ENCODE assay signal across 10 cellular contexts in the genomic region with DNA sequence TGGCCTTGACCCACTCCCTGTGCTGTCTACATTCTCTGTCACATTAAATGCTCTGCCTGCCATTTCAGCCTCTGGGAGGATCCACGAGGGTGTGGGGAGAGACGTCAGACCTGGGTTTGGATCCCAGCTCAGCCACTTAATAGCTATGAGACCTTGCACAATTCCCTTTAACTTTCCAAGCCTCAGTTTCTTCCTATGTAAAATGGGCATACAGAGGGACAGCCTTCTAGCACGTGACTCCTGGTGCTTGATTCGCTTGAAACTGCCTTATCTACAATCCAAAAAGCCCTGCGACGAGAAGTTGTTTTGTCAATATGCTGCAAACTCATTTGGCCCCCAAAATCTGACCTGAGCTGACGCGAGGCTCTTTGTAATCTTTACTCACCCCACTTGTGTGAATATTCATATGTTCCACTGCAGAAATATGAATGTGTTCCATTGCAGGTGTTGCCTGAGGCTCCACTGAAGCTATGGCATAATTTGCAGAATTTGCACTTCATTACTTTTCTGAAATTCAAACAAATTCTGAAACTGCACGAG. TPM values are rescaled to one million over a fixed set of nuclear protein-coding genes. Genes with fewer than 3 reads are reported as not detected.
DNase-seq lines count a peak whose midpoint lies in the region; ATAC-seq and TF ChIP-seq lines count a peak whose summit lies in the region.
"Had no signal": no experiment of that assay in that cellular context is flagged by ENCODE, and none has a peak within 500 bp of the region (broad histone marks: within the 10 kb centered on the region; RNA-seq: fewer than 3 reads in every experiment).

No MANE protein-coding gene starts in this region.

- no peak overlapping the region for H2AFZ ChIP-seq in PC-3 (ENCODE audit: low read length)

- peaks cover 33% of the 10 kb centered on the region for H3K4me1 ChIP-seq in PC-3 (ENCODE audit: insufficient read depth, low read length)

- no peaks in the 10 kb centered on the region for H4K20me1 ChIP-seq in PC-3 (ENCODE audit: low read length)

- intact Hi-C loops in activated CD4-positive, alpha-beta T cell treated with anti-CD3 and anti-CD28 coated beads, Interleukin-2, amount 10 ng/mL, durations not matched to agents 24 days and 14 days (cut with micrococcal nuclease): loop anchor here (1.0 to 5.0 kb wide), 8 partner anchors 12 to 497 kb away; a partner anchor contains a TSS
- intact Hi-C loops in PC-3 (cut with micrococcal nuclease): loop anchor here (1.0 kb wide), 4 partner anchors 15 to 126 kb away; no protein-coding TSS in a partner anchor

- H3K9me3 ChIP-seq in PC-3 (ENCODE audit: low read length): no peaks in the 10 kb centered on the region
- H3K9me3 ChIP-seq: tibial artery had no signal

- DNase-seq in activated CD4-positive, alpha-beta T cell treated with anti-CD3 and anti-CD28 coated beads, Interleukin-2, amount 10 ng/mL, durations not matched to agents 24 days and 14 days: no peak
- DNase-seq in activated CD4-positive, alpha-beta T cell treated with anti-CD3 and anti-CD28 coated beads for 4 hours: no peak
- no peak for DNase-seq in PC-3
- DNase-seq in central memory CD8-positive, alpha-beta T cell (ENCODE audit: low spot score in 2 of 2): no peak
- DNase-seq in stimulated activated naive B cell treated with anti-CD40 and anti-IgM and Interleukin-4, amounts not matched to agents 10 μg/mL and 1 μg/mL and 100 μg/mL, for 72 hours: no peak
- no peak for DNase-seq in WTC11 (ENCODE audit: low spot score)

- POLR2A ChIA-PET in PC-3 (lab: Charles Lee; ENCODE audit: unreplicated experiment) (interaction anchor here (0.6 kb wide), 1 partner anchor 41 kb away, joined by 3 read pairs; no protein-coding TSS in a partner anchor), WTC11 (lab: Charles Lee) (no interaction called here)

- peaks cover 11% of the 10 kb centered on the region for H3K36me3 Mint-ChIP-seq in activated CD4-positive, alpha-beta T cell treated with anti-CD3 and anti-CD28 coated beads, Interleukin-2, amount 10 ng/mL, durations not matched to agents 24 days and 14 days (ENCODE audit: low read depth)
- H3K36me3 Mint-ChIP-seq in central memory CD8-positive, alpha-beta T cell (ENCODE audit: insufficient read depth): peaks cover 9% of the 10 kb centered on the region
- peaks cover 5 to 6% of the 10 kb centered on the region in 2 donors for H3K36me3 Mint-ChIP-seq in stimulated activated naive B cell treated with anti-CD40 and anti-IgM and Interleukin-4, amounts not matched to agents 10 μg/mL and 1 μg/mL and 100 μg/mL, for 72 hours
- peaks cover 5% of the 10 kb centered on the region for H3K36me3 Mint-ChIP-seq in WTC11

- no peaks in the 10 kb centered on the region for H3K79me2 ChIP-seq in PC-3 (ENCODE audit: low read length)

- ATAC-seq in PC-3 (no peak), WTC11 (no peak), HG03565 (IDR thresholded peaks at IDR 0.05; ENCODE audit: unreplicated experiment) (no peak), HG03108 (IDR thresholded peaks at IDR 0.05; ENCODE audit: unreplicated experiment) (no peak)
- ATAC-seq in central memory CD8-positive, alpha-beta T cell (replicated peaks; ENCODE audit: extremely low read depth, poor library complexity, severe bottlenecking): no peak
- ATAC-seq in stimulated activated naive B cell treated with anti-CD40 and anti-IgM and Interleukin-4, amounts not matched to agents 10 μg/mL and 1 μg/mL and 100 μg/mL, for 72 hours (replicated peaks): no peak

- H3K27ac Mint-ChIP-seq in activated CD4-positive, alpha-beta T cell treated with anti-CD3 and anti-CD28 coated beads, Interleukin-2, amount 10 ng/mL, durations not matched to agents 24 days and 14 days: peak overlapping the region; percentile 88
- no peak overlapping the region for H3K27ac Mint-ChIP-seq in central memory CD8-positive, alpha-beta T cell (ENCODE audit: low read depth)
- H3K27ac Mint-ChIP-seq in stimulated activated naive B cell treated with anti-CD40 and anti-IgM and Interleukin-4, amounts not matched to agents 10 μg/mL and 1 μg/mL and 100 μg/mL, for 72 hours: peak overlapping the region; percentile 75
- no peak overlapping the region for H3K27ac Mint-ChIP-seq in WTC11
- H3K27ac Mint-ChIP-seq: nephron had no signal

- H3K4me2 ChIP-seq in PC-3 (ENCODE audit: low read length): peak overlapping the region; percentile 61

- no peaks in the 10 kb centered on the region for H3K36me3 ChIP-seq in PC-3 (ENCODE audit: low read depth, low read length)
- H3K36me3 ChIP-seq: tibial artery had no signal

- H3K4me1 Mint-ChIP-seq in activated CD4-positive, alpha-beta T cell treated with anti-CD3 and anti-CD28 coated beads, Interleukin-2, amount 10 ng/mL, durations not matched to agents 24 days and 14 days: peaks cover 66% of the 10 kb centered on the region
- H3K4me1 Mint-ChIP-seq in central memory CD8-positive, alpha-beta T cell: peaks cover 87% of the 10 kb centered on the region
- peaks cover 32 to 43% of the 10 kb centered on the region in 2 donors for H3K4me1 Mint-ChIP-seq in stimulated activated naive B cell treated with anti-CD40 and anti-IgM and Interleukin-4, amounts not matched to agents 10 μg/mL and 1 μg/mL and 100 μg/mL, for 72 hours
- peaks cover 24% of the 10 kb centered on the region for H3K4me1 Mint-ChIP-seq in WTC11
- H3K4me1 Mint-ChIP-seq: nephron had no signal

- H3K27ac ChIP-seq in PC-3 (ENCODE audit: low read length): peak overlapping the region; percentile 72
- H3K27ac ChIP-seq: tibial artery had no signal

- no peak for TF ChIP-seq CTCF in PC-3 (conservative IDR thresholded peaks at IDR 0.05; ENCODE audit: low read depth, low read length)
- no peak for TF ChIP-seq CTCF in WTC11 (IDR thresholded peaks at IDR 0.05)

- H3K9ac ChIP-seq in PC-3 (ENCODE audit: low read length): peak overlapping the region; percentile 18; the same call in 1 of the 2 replicates

- peaks cover 15% of the 10 kb centered on the region for H3K27me3 Mint-ChIP-seq in activated CD4-positive, alpha-beta T cell treated with anti-CD3 and anti-CD28 coated beads, Interleukin-2, amount 10 ng/mL, durations not matched to agents 24 days and 14 days
- peaks cover 39% of the 10 kb centered on the region for H3K27me3 Mint-ChIP-seq in central memory CD8-positive, alpha-beta T cell
- peaks cover 5 to 15% of the 10 kb centered on the region in 2 donors for H3K27me3 Mint-ChIP-seq in stimulated activated naive B cell treated with anti-CD40 and anti-IgM and Interleukin-4, amounts not matched to agents 10 μg/mL and 1 μg/mL and 100 μg/mL, for 72 hours
- H3K27me3 Mint-ChIP-seq in WTC11 (ENCODE audit: low read depth): no peaks in the 10 kb centered on the region

- no TSS peak for BruUV-seq in PC-3 (replicated peaks; lab: Mats Ljungman, UMichigan)

- H3F3A ChIP-seq in PC-3 (ENCODE audit: low read length, unreplicated experiment): peaks cover 5% of the 10 kb centered on the region

- H3K27me3 ChIP-seq in PC-3 (ENCODE audit: low read length): no peaks in the 10 kb centered on the region

- H3K9me3 Mint-ChIP-seq in activated CD4-positive, alpha-beta T cell treated with anti-CD3 and anti-CD28 coated beads, Interleukin-2, amount 10 ng/mL, durations not matched to agents 24 days and 14 days: peaks cover 16% of the 10 kb centered on the region
- no peaks in the 10 kb centered on the region for H3K9me3 Mint-ChIP-seq in central memory CD8-positive, alpha-beta T cell
- peaks cover 8 to 12% of the 10 kb centered on the region in 2 donors for H3K9me3 Mint-ChIP-seq in stimulated activated naive B cell treated with anti-CD40 and anti-IgM and Interleukin-4, amounts not matched to agents 10 μg/mL and 1 μg/mL and 100 μg/mL, for 72 hours
- peaks cover 13% of the 10 kb centered on the region for H3K9me3 Mint-ChIP-seq in WTC11
- H3K9me3 Mint-ChIP-seq: nephron had no signal

- H3K9me2 ChIP-seq in PC-3 (replicated peaks; ENCODE audit: low read length): no peaks in the 10 kb centered on the region

- H3K4me3 ChIP-seq in PC-3 (ENCODE audit: low read length): no peak overlapping the region; the same call in 1 of the 2 replicates
- H3K4me3 ChIP-seq: tibial artery had no signal

- CTCF ChIA-PET in PC-3 (lab: Charles Lee): no interaction called here
- CTCF ChIA-PET in WTC11 (lab: Charles Lee): interaction anchor here (1.2 to 3.1 kb wide), 4 partner anchors 12 to 206 kb away, joined by 3 to 8 read pairs (median 6); no protein-coding TSS in a partner anchor

- H3K4me3 Mint-ChIP-seq in activated CD4-positive, alpha-beta T cell treated with anti-CD3 and anti-CD28 coated beads, Interleukin-2, amount 10 ng/mL, durations not matched to agents 24 days and 14 days: peak overlapping the region; percentile 29
- peak overlapping the region; percentile 67 for H3K4me3 Mint-ChIP-seq in central memory CD8-positive, alpha-beta T cell
- no peak overlapping the region for H3K4me3 Mint-ChIP-seq in stimulated activated naive B cell treated with anti-CD40 and anti-IgM and Interleukin-4, amounts not matched to agents 10 μg/mL and 1 μg/mL and 100 μg/mL, for 72 hours
- H3K4me3 Mint-ChIP-seq in WTC11: no peak overlapping the region
- H3K4me3 Mint-ChIP-seq: nephron had no signal

TF ChIP-seq in WTC11, 78 proteins besides CTCF, POLR2A, EP300 and RAD21:
- TF ChIP-seq NR1H2 (CRISPR knock-in tag; IDR thresholded peaks at IDR 0.05): no peak
- no peak for TF ChIP-seq ZNF423 (CRISPR knock-in tag; IDR thresholded peaks at IDR 0.05)
- TF ChIP-seq FOXJ3 (CRISPR knock-in tag; IDR thresholded peaks at IDR 0.05; ENCODE audit: borderline replicate concordance): no peak
- TF ChIP-seq, protein P1, sequence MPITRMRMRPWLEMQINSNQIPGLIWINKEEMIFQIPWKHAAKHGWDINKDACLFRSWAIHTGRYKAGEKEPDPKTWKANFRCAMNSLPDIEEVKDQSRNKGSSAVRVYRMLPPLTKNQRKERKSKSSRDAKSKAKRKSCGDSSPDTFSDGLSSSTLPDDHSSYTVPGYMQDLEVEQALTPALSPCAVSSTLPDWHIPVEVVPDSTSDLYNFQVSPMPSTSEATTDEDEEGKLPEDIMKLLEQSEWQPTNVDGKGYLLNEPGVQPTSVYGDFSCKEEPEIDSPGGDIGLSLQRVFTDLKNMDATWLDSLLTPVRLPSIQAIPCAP (CRISPR knock-in tag; IDR thresholded peaks at IDR 0.05): no peak
- no peak for TF ChIP-seq GTF2I (CRISPR knock-in tag; conservative IDR thresholded peaks at IDR 0.05)
- TF ChIP-seq, protein P2, sequence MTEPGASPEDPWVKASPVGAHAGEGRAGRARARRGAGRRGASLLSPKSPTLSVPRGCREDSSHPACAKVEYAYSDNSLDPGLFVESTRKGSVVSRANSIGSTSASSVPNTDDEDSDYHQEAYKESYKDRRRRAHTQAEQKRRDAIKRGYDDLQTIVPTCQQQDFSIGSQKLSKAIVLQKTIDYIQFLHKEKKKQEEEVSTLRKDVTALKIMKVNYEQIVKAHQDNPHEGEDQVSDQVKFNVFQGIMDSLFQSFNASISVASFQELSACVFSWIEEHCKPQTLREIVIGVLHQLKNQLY (CRISPR knock-in tag; IDR thresholded peaks at IDR 0.05): no peak
- TF ChIP-seq ZNF317 (CRISPR knock-in tag; IDR thresholded peaks at IDR 0.05; ENCODE audit: borderline replicate concordance, low read depth): no peak
TF ChIP-seq in WTC11: peak in this region for 0.

RNA-seq across cellular contexts. Expression of a gene that starts 40.1 kb away (rescaled TPM):
- total RNA-seq in activated CD4-positive, alpha-beta T cell treated with anti-CD3 and anti-CD28 coated beads, Interleukin-2, amount 10 ng/mL, durations not matched to agents 24 days and 14 days: 1.4 and 2.6 TPM in 2 replicates
- total RNA-seq in PC-3 (2014; rRNA removed): 0.98 and 1.8 TPM in 2 replicates
- 1.9 to 3.4 TPM (median 2.4 TPM) in 3 replicates for total RNA-seq in WTC11 (2021)

Comparison
In these comparisons a context has a peak if more than half of its experiments do, and no peak if none do; other contexts are left out.
1. H3K27ac Mint-ChIP-seq: peak in activated CD4-positive, alpha-beta T cell treated with anti-CD3 and anti-CD28 coated beads, Interleukin-2, amount 10 ng/mL, durations not matched to agents 24 days and 14 days (single experiment) and stimulated activated naive B cell treated with anti-CD40 and anti-IgM and Interleukin-4, amounts not matched to agents 10 μg/mL and 1 μg/mL and 100 μg/mL, for 72 hours (single experiment); none in central memory CD8-positive, alpha-beta T cell (single experiment) and WTC11 (single experiment).
2. H3K4me3 Mint-ChIP-seq: peak in activated CD4-positive, alpha-beta T cell treated with anti-CD3 and anti-CD28 coated beads, Interleukin-2, amount 10 ng/mL, durations not matched to agents 24 days and 14 days (single experiment) and central memory CD8-positive, alpha-beta T cell (single experiment); none in stimulated activated naive B cell treated with anti-CD40 and anti-IgM and Interleukin-4, amounts not matched to agents 10 μg/mL and 1 μg/mL and 100 μg/mL, for 72 hours (0 of 2) and WTC11 (single experiment).